In the genomic region with DNA sequence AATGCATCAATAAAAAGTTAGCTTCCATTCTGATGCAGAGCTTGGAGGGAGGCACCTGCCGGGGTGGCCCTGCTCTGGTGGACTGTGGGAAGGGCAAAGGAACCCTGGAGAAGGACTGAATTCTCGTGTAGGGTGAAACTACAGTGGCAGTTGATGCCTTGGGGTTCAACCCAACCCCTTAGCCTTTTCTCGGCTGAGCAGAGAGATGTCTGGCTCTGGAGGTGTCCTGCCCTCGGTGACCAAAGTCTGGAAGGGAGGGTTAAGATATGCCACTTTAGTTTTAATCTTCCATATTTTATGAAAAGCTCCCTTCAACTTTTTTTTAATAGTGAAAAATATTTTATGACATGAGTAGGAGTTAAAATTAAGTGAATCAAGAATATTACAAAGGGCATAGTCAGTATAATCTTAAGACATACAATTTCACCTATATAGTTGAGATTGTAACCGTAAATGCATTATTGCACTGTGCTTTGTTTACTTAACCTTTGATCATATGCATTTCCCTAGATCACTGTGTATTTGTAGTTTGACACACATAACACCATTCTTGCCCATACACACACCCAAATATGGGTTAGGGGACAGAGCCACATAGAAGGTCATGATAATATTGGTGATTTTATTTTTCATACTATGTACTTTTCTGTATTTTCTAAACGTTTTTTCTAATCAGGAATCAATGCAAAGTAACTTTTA, we compare ENCODE assay signal across 7 cellular contexts.
"Had no signal": no experiment of that assay in that cellular context is flagged by ENCODE, and none has a peak within 500 bp of the region (broad histone marks: within the 10 kb centered on the region; RNA-seq: fewer than 3 reads in every experiment).

No MANE protein-coding gene starts in this region.

- H3K4me3 Mint-ChIP-seq: GM23338, H9 had no signal

- FAIRE-seq: H1, H54, K562 had no signal

- H3K9me3 Mint-ChIP-seq: H9 had no signal

- DNase-seq: H9, HCEC 1CT, IMR-90 had no signal

- H3K27ac Mint-ChIP-seq: GM23338, H9 had no signal

- ATAC-seq: GM23338, K562 had no signal

- H3K4me3 ChIP-seq: GM23338, K562 had no signal
